10 cellular contexts compared by ENCODE assay signal in genomic region chr17:4901108-4901647, GRCh38. TPM values are rescaled to one million over a fixed set of nuclear protein-coding genes. Genes with fewer than 3 reads are reported as not detected.
A peak's percentile ranks its signal among the peaks of the same experiment; 100 is the strongest.
DNase-seq lines count a peak whose midpoint lies in the region; ATAC-seq and TF ChIP-seq lines count a peak whose summit lies in the region.
"Had no signal": no experiment of that assay in that cellular context is flagged by ENCODE, and none has a peak within 500 bp of the region (broad histone marks: within the 10 kb centered on the region; RNA-seq: fewer than 3 reads in every experiment).

No MANE protein-coding gene starts in this region.

- H3K36me3 Mint-ChIP-seq in activated CD8-positive, alpha-beta T cell treated with anti-CD3 and anti-CD28 coated beads for 36 hours (ENCODE audit: low read depth), result peaks cover 16% of the 10 kb centered on the region
- H3K36me3 Mint-ChIP-seq in glutamatergic neuron (ENCODE audit: unreplicated experiment), result no peaks in the 10 kb centered on the region

- H3K27me3 Mint-ChIP-seq in activated CD8-positive, alpha-beta T cell treated with anti-CD3 and anti-CD28 coated beads for 36 hours, result no peaks in the 10 kb centered on the region
- H3K27me3 Mint-ChIP-seq in glutamatergic neuron (ENCODE audit: unreplicated experiment), result peaks cover 20% of the 10 kb centered on the region

- ATAC-seq in activated CD8-positive, alpha-beta T cell treated with anti-CD3 and anti-CD28 coated beads for 36 hours, result no peak
- ATAC-seq in mucosa of descending colon, result no peak

- DNase-seq in activated CD8-positive, alpha-beta memory T cell treated with anti-CD3 and anti-CD28 coated beads for 24 hours, result peak; percentile 66
- no peak for DNase-seq in activated CD8-positive, alpha-beta memory T cell treated with anti-CD3 and anti-CD28 coated beads, Interleukin-2, amount 50 U/mL, for 4 hours
- no peak for DNase-seq in activated CD8-positive, alpha-beta T cell treated with anti-CD3 and anti-CD28 coated beads for 36 hours
- DNase-seq in right atrium auricular region (ENCODE audit: low spot score) (no peak), stomach (no peak), cortex of kidney (lab: John Stamatoyannopoulos, UW) (no peak), mucosa of descending colon (no peak), glutamatergic neuron (no peak)
- DNase-seq: NCI-H1417 treated with DMSO at 0.1 percent for 48 hours had no signal

- H3K9me3 Mint-ChIP-seq in activated CD8-positive, alpha-beta T cell treated with anti-CD3 and anti-CD28 coated beads for 36 hours, result no peaks in the 10 kb centered on the region
- H3K9me3 Mint-ChIP-seq in glutamatergic neuron (ENCODE audit: unreplicated experiment), result peaks cover 6% of the 10 kb centered on the region

- H3K27ac Mint-ChIP-seq in activated CD8-positive, alpha-beta T cell treated with anti-CD3 and anti-CD28 coated beads for 36 hours, result peak overlapping the region; percentile 57
- no peak overlapping the region for H3K27ac Mint-ChIP-seq in glutamatergic neuron (ENCODE audit: unreplicated experiment)

- no peak for TF ChIP-seq CTCF in activated CD8-positive, alpha-beta T cell treated with anti-CD3 and anti-CD28 coated beads for 36 hours (IDR thresholded peaks at IDR 0.05)
- TF ChIP-seq CTCF in right atrium auricular region (IDR thresholded peaks at IDR 0.05) (no peak), stomach (IDR thresholded peaks at IDR 0.05) (no peak), mucosa of descending colon (IDR thresholded peaks at IDR 0.05) (no peak), glutamatergic neuron (IDR thresholded peaks at IDR 0.05; ENCODE audit: partially characterized antibody, unreplicated experiment) (no peak)

- WGBS in stomach, 5 donors, result 52 to 66% (median 62%) methylated on average over 22 to 37 of the region's 37 CpGs

- TF ChIP-seq EP300 in stomach (IDR thresholded peaks at IDR 0.05), result no peak

- no peak for TF ChIP-seq POLR2A in stomach (IDR thresholded peaks at IDR 0.05)

- H3K4me3 Mint-ChIP-seq in activated CD8-positive, alpha-beta T cell treated with anti-CD3 and anti-CD28 coated beads for 36 hours, result peak overlapping the region; percentile 94
- H3K4me3 Mint-ChIP-seq in glutamatergic neuron (ENCODE audit: unreplicated experiment), result no peak overlapping the region

- peaks cover 34% of the 10 kb centered on the region for H3K4me1 Mint-ChIP-seq in activated CD8-positive, alpha-beta T cell treated with anti-CD3 and anti-CD28 coated beads for 36 hours (ENCODE audit: low read depth)
- H3K4me1 Mint-ChIP-seq in glutamatergic neuron (ENCODE audit: low read depth, unreplicated experiment), result peaks cover 10% of the 10 kb centered on the region

- H3K4me3 ChIP-seq in right atrium auricular region (peak overlapping the region; percentile 26 to 53), stomach (peak overlapping the region; percentile 49 to 55 (median 52)), mucosa of descending colon (no peak overlapping the region)

- POLR2A ChIA-PET in activated CD8-positive, alpha-beta T cell treated with anti-CD3 and anti-CD28 coated beads for 36 hours (lab: Charles Lee), result interaction anchor here (0.6 to 5.8 kb wide), 10 partner anchors 8 to 201 kb away, joined by 3 to 41 read pairs (median 6); partner anchors contain the start of genes ARRB2, PELP1, PFN1 and RNF167

- intact Hi-C loops in activated CD8-positive, alpha-beta T cell treated with anti-CD3 and anti-CD28 coated beads for 36 hours (cut with micrococcal nuclease), result loop anchor here (10.0 kb wide), 1 partner anchor 164 kb away; no protein-coding TSS in a partner anchor
- intact Hi-C loops in stomach (cut with DNase I; ENCODE audit: low total_unique reads), result loop anchor here (10.0 kb wide), 1 partner anchor 74 kb away; no protein-coding TSS in a partner anchor
- intact Hi-C loops in mucosa of descending colon (cut with DNase I, micrococcal nuclease), result no loop called here

- H3K4me1 ChIP-seq in right atrium auricular region (peaks cover 0 to 54% of the 10 kb centered on the region in 2 donors), stomach (peaks cover 20 to 54% (median 44%) of the 10 kb centered on the region in 4 donors), mucosa of descending colon (ENCODE audit: low read depth) (peaks cover 40% of the 10 kb centered on the region)

- H3K27ac ChIP-seq in right atrium auricular region (peak overlapping the region; percentile 82 to 89), stomach (peak overlapping the region in 4 of 5 donors; percentile 24 to 71 (median 46))

- no peaks in the 10 kb centered on the region for H3K27me3 ChIP-seq in right atrium auricular region
- H3K27me3 ChIP-seq in stomach, result peaks cover 0 to 44% (median 0%) of the 10 kb centered on the region in 3 donors

- H3K36me3 ChIP-seq in right atrium auricular region (peaks cover 16% of the 10 kb centered on the region), stomach (peaks cover 9 to 16% (median 14%) of the 10 kb centered on the region in 4 donors), mucosa of descending colon (ENCODE audit: low read depth) (no peaks in the 10 kb centered on the region)

- CTCF ChIA-PET in activated CD8-positive, alpha-beta T cell treated with anti-CD3 and anti-CD28 coated beads for 36 hours (lab: Charles Lee), result interaction anchor here (1.2 to 1.4 kb wide), 2 partner anchors 56 to 335 kb away, joined by 3 read pairs; no protein-coding TSS in a partner anchor

- no peaks in the 10 kb centered on the region for H3K9me3 ChIP-seq in right atrium auricular region
- H3K9me3 ChIP-seq in stomach, result no peaks in the 10 kb centered on the region
- no peaks in the 10 kb centered on the region for H3K9me3 ChIP-seq in mucosa of descending colon

RNA-seq across cellular contexts. Expression of gene CHRNE, which starts 1.7 kb away (rescaled TPM):
- under 1 TPM; 0.45 to 0.78 TPM for total RNA-seq in activated CD8-positive, alpha-beta T cell treated with anti-CD3 and anti-CD28 coated beads for 36 hours
- total RNA-seq in right atrium auricular region (100 to 1,000 TPM in 1 of 2 donors, 10 to 100 TPM in 1; 49.3 to 167 TPM), stomach (1 to 10 TPM in 1 of 5 donors, under 1 TPM in 1, not detected in 3; 0.45 to 2.0 TPM), mucosa of descending colon (1 to 10 TPM in 1 of 3 donors, under 1 TPM in 1, not detected in 1; 0.24 to 1.3 TPM), glutamatergic neuron (ENCODE audit: unreplicated experiment) (0.69 TPM)
- 1 to 10 TPM in 1 of 3 donors, under 1 TPM in 2; 0.43 to 1.2 (median 0.93) TPM for polyA plus RNA-seq in stomach
- total RNA-seq: G401 had no signal

RNA-seq across cellular contexts. Expression of gene C17orf107, which starts 1.8 kb away (rescaled TPM):
- 1 to 10 TPM; 3.0 to 3.6 TPM for total RNA-seq in activated CD8-positive, alpha-beta T cell treated with anti-CD3 and anti-CD28 coated beads for 36 hours
- 1 to 10 TPM; 1.7 to 4.2 TPM for total RNA-seq in right atrium auricular region
- total RNA-seq in stomach, result 1 to 10 TPM in 4 of 5 donors, not detected in 1; 1.4 to 6.6 (median 2.9) TPM
- polyA plus RNA-seq in stomach, result 1 to 10 TPM in 2 of 3 donors, under 1 TPM in 1; 0.75 to 3.2 (median 2.4) TPM
- 1 to 10 TPM in 1 of 3 donors, under 1 TPM in 2; 0.52 to 2.6 (median 0.80) TPM for total RNA-seq in mucosa of descending colon
- 11.1 TPM for total RNA-seq in glutamatergic neuron (ENCODE audit: unreplicated experiment)
- total RNA-seq: G401 had no signal

RNA-seq across cellular contexts. Expression of gene GP1BA, which starts 30.9 kb away (rescaled TPM):
- not detected for total RNA-seq in activated CD8-positive, alpha-beta T cell treated with anti-CD3 and anti-CD28 coated beads for 36 hours
- total RNA-seq in right atrium auricular region (not detected), stomach (not detected), mucosa of descending colon (not detected), glutamatergic neuron (ENCODE audit: unreplicated experiment) (0.47 TPM)
- polyA plus RNA-seq in stomach, result under 1 TPM in 1 of 3 donors, not detected in 2; 0.05 TPM
- total RNA-seq: G401 had no signal

RNA-seq across cellular contexts. Expression of gene SLC25A11, which starts 38.7 kb away (rescaled TPM):
- 10 to 100 TPM; 80.8 to 87.0 TPM for total RNA-seq in activated CD8-positive, alpha-beta T cell treated with anti-CD3 and anti-CD28 coated beads for 36 hours
- total RNA-seq in right atrium auricular region (100 to 1,000 TPM in 1 of 2 donors, 10 to 100 TPM in 1; 99.5 to 188 TPM), stomach (10 to 100 TPM; 25.2 to 73.5 (median 43.2) TPM), mucosa of descending colon (10 to 100 TPM; 68.4 to 87.2 (median 72.8) TPM), glutamatergic neuron (ENCODE audit: unreplicated experiment) (72.2 TPM)
- polyA plus RNA-seq in stomach, result 10 to 100 TPM; 29.1 to 45.6 (median 40.9) TPM

RNA-seq across cellular contexts. Expression of gene RNF167, which starts 38.9 kb away (rescaled TPM):
- total RNA-seq in activated CD8-positive, alpha-beta T cell treated with anti-CD3 and anti-CD28 coated beads for 36 hours, result 100 to 1,000 TPM; 144 to 152 TPM
- 10 to 100 TPM; 66.9 to 68.6 TPM for total RNA-seq in right atrium auricular region
- total RNA-seq in stomach, result 10 to 100 TPM in 4 of 5 donors, 1 to 10 TPM in 1; 8.8 to 57.1 (median 33.9) TPM
- 100 to 1,000 TPM in 2 of 3 donors, 10 to 100 TPM in 1; 73.3 to 134 (median 112) TPM for polyA plus RNA-seq in stomach
- 100 to 1,000 TPM in 2 of 3 donors, 10 to 100 TPM in 1; 90.8 to 118 (median 114) TPM for total RNA-seq in mucosa of descending colon
- total RNA-seq in glutamatergic neuron (ENCODE audit: unreplicated experiment), result 96.1 TPM

Comparison
In these comparisons a context has a peak if more than half of its experiments do, and no peak if none do; other contexts are left out.
1. RNA of gene CHRNE, which starts 1.7 kb away (total RNA-seq): 49.3 to 167 TPM in right atrium auricular region; 0.45 to 0.78 TPM in activated CD8-positive, alpha-beta T cell treated with anti-CD3 and anti-CD28 coated beads for 36 hours, 0.69 TPM in glutamatergic neuron (single experiment), 0.24 to 1.3 TPM in mucosa of descending colon and 0.45 to 2.0 TPM in stomach; every median in the first group is over 10 times any median in the second.
2. intact Hi-C loops: an anchor here in activated CD8-positive, alpha-beta T cell treated with anti-CD3 and anti-CD28 coated beads for 36 hours (10.0 kb wide) and stomach (10.0 kb wide); none called in mucosa of descending colon.